ENCODE assay signal across 29 cellular contexts in the genomic region with DNA sequence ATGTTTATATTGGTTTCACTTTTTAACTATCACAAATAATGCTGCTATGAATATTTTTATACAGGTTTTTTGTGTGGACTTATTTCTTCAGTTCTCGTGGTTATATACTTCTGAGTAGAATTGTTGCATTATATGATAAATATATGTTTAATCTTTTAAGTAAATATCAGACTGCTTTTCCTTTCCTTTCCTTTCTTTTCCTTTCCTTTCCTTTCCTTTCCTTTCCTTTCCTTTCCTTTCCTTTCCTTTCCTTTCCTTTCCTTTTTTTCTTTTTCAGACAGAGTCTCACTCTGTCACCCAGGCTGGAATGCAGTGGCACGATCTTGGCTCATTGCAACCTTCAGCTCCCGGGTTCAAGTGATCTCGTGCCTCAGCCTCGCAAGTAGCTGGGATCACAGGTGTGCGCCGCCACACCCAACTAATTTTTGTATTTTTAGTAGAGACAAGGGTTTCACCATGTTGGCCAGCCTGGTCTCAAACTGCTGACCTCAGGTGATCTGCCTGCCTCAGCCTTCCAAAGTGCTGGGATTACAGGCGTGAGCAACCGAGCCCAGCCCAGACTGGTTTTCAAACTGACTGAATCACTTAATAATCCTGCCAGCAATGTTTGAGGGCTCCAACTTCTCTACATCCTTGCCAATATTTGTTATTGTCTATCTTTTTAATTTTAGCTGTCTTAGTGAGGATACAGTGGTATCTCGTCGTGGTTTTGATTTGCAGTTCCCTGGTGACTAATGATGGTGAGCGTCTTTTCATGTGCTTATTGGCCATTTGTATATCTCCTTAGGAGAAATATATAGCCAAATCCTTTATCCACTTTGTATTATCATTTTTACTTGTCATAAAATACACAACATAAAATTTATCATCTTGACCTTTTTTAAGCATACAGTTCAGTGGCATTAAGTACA. TPM values are rescaled to one million over a fixed set of nuclear protein-coding genes. Genes with fewer than 3 reads are reported as not detected.
DNase-seq lines count a peak whose midpoint lies in the region; ATAC-seq and TF ChIP-seq lines count a peak whose summit lies in the region.
"Had no signal": no experiment of that assay in that cellular context is flagged by ENCODE, and none has a peak within 500 bp of the region (broad histone marks: within the 10 kb centered on the region; RNA-seq: fewer than 3 reads in every experiment).

No MANE protein-coding gene starts in this region.

- in situ Hi-C loops in SK-MEL-5 (cut with HindIII; ENCODE audit: low pct_unique_long_range_greater_than_20kb, low sequenced_read_pairs): no loop called here

- no peak for TF ChIP-seq POLR2A in HCT116 (IDR thresholded peaks at IDR 0.05; ENCODE audit: borderline replicate concordance, extremely low read depth, insufficient read depth, insufficient read length)
- no peak for TF ChIP-seq POLR2A in testis (IDR thresholded peaks at IDR 0.05)

- H3K9ac ChIP-seq in HCT116 (ENCODE audit: low read length) (no peak overlapping the region), smooth muscle cell (ENCODE audit: low read depth) (no peak overlapping the region)

- no peaks in the 10 kb centered on the region for H3K36me3 ChIP-seq in HCT116 (ENCODE audit: control insufficient read depth in 1 of 2, insufficient read depth in 2 of 2, low read length in 2 of 2)
- H3K36me3 ChIP-seq in smooth muscle cell (ENCODE audit: low read depth): no peaks in the 10 kb centered on the region
- no peaks in the 10 kb centered on the region for H3K36me3 ChIP-seq in testis (ENCODE audit: low read depth, missing control alignments)
- H3K36me3 ChIP-seq: brain microvascular endothelial cell, ovary, stomach, upper lobe of right lung had no signal

- intact Hi-C loops in HCT116 (cut with micrococcal nuclease): no loop called here
- intact Hi-C loops in dendritic cell treated with granulocyte-macrophage colony-stimulating factor and Interleukin-4, amounts not matched to agents 40 ng/mL and 50 ng/mL, for 4 days (cut with micrococcal nuclease): no loop called here
- intact Hi-C loops in testis (cut with DNase I; ENCODE audit: low total_unique reads): no loop called here

- no peaks in the 10 kb centered on the region for H4K20me1 ChIP-seq in HCT116 (ENCODE audit: insufficient read depth)
- no peaks in the 10 kb centered on the region for H4K20me1 ChIP-seq in smooth muscle cell (ENCODE audit: low read depth)

- no peak for DNase-seq in HCT116 (ENCODE audit: low read depth, low spot score)
- peak; percentile 27 for DNase-seq in SK-MEL-5 (ENCODE audit: low read depth, low spot score)
- no peak for DNase-seq in smooth muscle cell (lab: John Stamatoyannopoulos, UW; ENCODE audit: unreplicated experiment)
- no peak for DNase-seq in iPS-NIHi7 (ENCODE audit: extremely low spot score)
- DNase-seq in testis: no peak
- DNase-seq in OCI-M2 (lab: John Stamatoyannopoulos, UW; ENCODE audit: unreplicated experiment): no peak
- DNase-seq: activated CD8-positive, alpha-beta T cell treated with anti-CD3 and anti-CD28 coated beads, Interleukin-2, amount 10 ng/mL, durations not matched to agents 7 days and 5 days; activated naive CD8-positive, alpha-beta T cell treated with anti-CD3 and anti-CD28 coated beads for 36 hours; activated T-cell treated with anti-CD3 and anti-CD28 coated beads, Interleukin-2, amount 50 U/mL, for 4 hours; AML-193; brain microvascular endothelial cell; dorsolateral prefrontal cortex; erythroblast; GDM1; glutamatergic neuron; naive B cell; NCI-H1694; NCI-H226; ovary; stimulated activated CD4-positive, alpha-beta T cell treated with anti-CD3 and anti-CD28 coated beads, Interleukin-2, amount 100 ng/mL, for 24 hours; stomach; upper lobe of right lung had no signal

- H3K36me3 Mint-ChIP-seq in dendritic cell treated with granulocyte-macrophage colony-stimulating factor and Interleukin-4, amounts not matched to agents 40 ng/mL and 50 ng/mL, for 4 days (ENCODE audit: low read depth): no peaks in the 10 kb centered on the region
- H3K36me3 Mint-ChIP-seq: activated naive CD8-positive, alpha-beta T cell treated with anti-CD3 and anti-CD28 coated beads for 36 hours; naive B cell; WTC11 had no signal

- H3K4me2 ChIP-seq in HCT116 (ENCODE audit: low read length): peak overlapping the region; percentile 72
- peak overlapping the region; percentile 27 for H3K4me2 ChIP-seq in smooth muscle cell

- H2AFZ ChIP-seq in HCT116 (ENCODE audit: low read depth, low read length, poor library complexity, severe bottlenecking): peak overlapping the region; percentile 65
- H2AFZ ChIP-seq in smooth muscle cell (ENCODE audit: low read depth): no peak overlapping the region

- no peaks in the 10 kb centered on the region for H3K27me3 ChIP-seq in HCT116 (ENCODE audit: insufficient read depth, low read length)
- H3K27me3 ChIP-seq in smooth muscle cell (ENCODE audit: low read depth): peaks cover 9% of the 10 kb centered on the region
- H3K27me3 ChIP-seq in testis: no peaks in the 10 kb centered on the region
- H3K27me3 ChIP-seq: brain microvascular endothelial cell, dorsolateral prefrontal cortex, ovary had no signal

- no peaks in the 10 kb centered on the region for H3F3A ChIP-seq in smooth muscle cell (ENCODE audit: low read depth)

- no peaks in the 10 kb centered on the region for H3K9me3 Mint-ChIP-seq in dendritic cell treated with granulocyte-macrophage colony-stimulating factor and Interleukin-4, amounts not matched to agents 40 ng/mL and 50 ng/mL, for 4 days
- H3K9me3 Mint-ChIP-seq: activated naive CD8-positive, alpha-beta T cell treated with anti-CD3 and anti-CD28 coated beads for 36 hours; activated T-cell treated with anti-CD3 and anti-CD28 coated beads, Interleukin-2, amount 50 U/mL, for 4 hours; T-helper 1 cell treated with Interleukin-12 subunit alpha and Interleukin-12 subunit beta and Interleukin-4 antibody, amounts not matched to agents 30 μg/mL and 1 μg/mL, for 36 hours had no signal

- H3K27ac Mint-ChIP-seq in dendritic cell treated with granulocyte-macrophage colony-stimulating factor and Interleukin-4, amounts not matched to agents 40 ng/mL and 50 ng/mL, for 4 days: peak overlapping the region; percentile 14
- H3K27ac Mint-ChIP-seq: activated CD8-positive, alpha-beta T cell treated with anti-CD3 and anti-CD28 coated beads, Interleukin-2, amount 10 ng/mL, durations not matched to agents 7 days and 5 days; activated naive CD8-positive, alpha-beta T cell treated with anti-CD3 and anti-CD28 coated beads for 36 hours; T-helper 1 cell treated with Interleukin-12 subunit alpha and Interleukin-12 subunit beta and Interleukin-4 antibody, amounts not matched to agents 30 μg/mL and 1 μg/mL, for 36 hours; WTC11 had no signal

- no peaks in the 10 kb centered on the region for H3K9me3 ChIP-seq in HCT116 (ENCODE audit: control insufficient read depth in 1 of 2, insufficient read depth in 1 of 2, low read depth in 1 of 2, low read length in 2 of 2)
- H3K9me3 ChIP-seq in smooth muscle cell (replicated peaks; ENCODE audit: low read depth): no peaks in the 10 kb centered on the region
- no peaks in the 10 kb centered on the region for H3K9me3 ChIP-seq in testis
- H3K9me3 ChIP-seq: ovary, upper lobe of right lung had no signal

- TF ChIP-seq RAD21 in HCT116 (IDR thresholded peaks at IDR 0.05; ENCODE audit: low read depth): no peak

- H3K9me2 ChIP-seq in HCT116 (ENCODE audit: insufficient read depth): no peaks in the 10 kb centered on the region

- H3K79me2 ChIP-seq in HCT116 (ENCODE audit: insufficient read depth, low read length) (no peaks in the 10 kb centered on the region), smooth muscle cell (ENCODE audit: low read depth) (no peaks in the 10 kb centered on the region)

- POLR2A ChIA-PET in HCT116 (lab: Charles Lee): no interaction called here

- CTCF ChIA-PET in HCT116 (lab: Charles Lee): no interaction called here

- H3K4me1 ChIP-seq in HCT116 (ENCODE audit: control insufficient read depth in 1 of 2, insufficient read depth in 2 of 2, low read length in 2 of 2): peaks cover 0 to 11% of the 10 kb centered on the region in 2 experiments; a peak in 2 of 4 replicates
- no peaks in the 10 kb centered on the region for H3K4me1 ChIP-seq in smooth muscle cell (ENCODE audit: low read depth)
- H3K4me1 ChIP-seq in testis: no peaks in the 10 kb centered on the region
- H3K4me1 ChIP-seq: upper lobe of right lung had no signal

- RAD21 ChIA-PET in HCT116 (lab: Charles Lee; ENCODE audit: low non-redundant PET in 1 of 2, low total read pairs in 2 of 2, uncharacterized antibody in 2 of 2, unreplicated experiment in 2 of 2): no interaction called here

- peaks cover 6% of the 10 kb centered on the region for H3K27me3 Mint-ChIP-seq in dendritic cell treated with granulocyte-macrophage colony-stimulating factor and Interleukin-4, amounts not matched to agents 40 ng/mL and 50 ng/mL, for 4 days

- H3K4me3 Mint-ChIP-seq in dendritic cell treated with granulocyte-macrophage colony-stimulating factor and Interleukin-4, amounts not matched to agents 40 ng/mL and 50 ng/mL, for 4 days: no peak overlapping the region
- H3K4me3 Mint-ChIP-seq: activated CD8-positive, alpha-beta T cell treated with anti-CD3 and anti-CD28 coated beads, Interleukin-2, amount 10 ng/mL, durations not matched to agents 7 days and 5 days; activated naive CD8-positive, alpha-beta T cell treated with anti-CD3 and anti-CD28 coated beads for 36 hours; activated T-cell treated with anti-CD3 and anti-CD28 coated beads, Interleukin-2, amount 50 U/mL, for 4 hours; T-helper 1 cell treated with Interleukin-12 subunit alpha and Interleukin-12 subunit beta and Interleukin-4 antibody, amounts not matched to agents 30 μg/mL and 1 μg/mL, for 36 hours; WTC11 had no signal

- peaks cover 13% of the 10 kb centered on the region for H3K4me1 Mint-ChIP-seq in dendritic cell treated with granulocyte-macrophage colony-stimulating factor and Interleukin-4, amounts not matched to agents 40 ng/mL and 50 ng/mL, for 4 days (ENCODE audit: low read depth)
- H3K4me1 Mint-ChIP-seq: WTC11 had no signal

- H3K27ac ChIP-seq in HCT116 (ENCODE audit: low read depth, low read length) (no peak overlapping the region), smooth muscle cell (ENCODE audit: low read depth) (no peak overlapping the region), testis (no peak overlapping the region)
- H3K27ac ChIP-seq: brain microvascular endothelial cell, ovary, stomach, upper lobe of right lung had no signal

- peak overlapping the region; percentile 8 to 42; a peak in 3 of 4 replicates for H3K4me3 ChIP-seq in HCT116 (replicated peaks in 1 of 2; ENCODE audit: low read depth in 1 of 2, low read length in 2 of 2)
- H3K4me3 ChIP-seq in smooth muscle cell: no peak overlapping the region
- no peak overlapping the region for H3K4me3 ChIP-seq in testis
- H3K4me3 ChIP-seq: dorsolateral prefrontal cortex, GM12878, ovary, stomach, upper lobe of right lung had no signal

- no TSS peak for BruUV-seq in HCT116 (replicated peaks; lab: Mats Ljungman, UMichigan)

- 79% methylated on average over 12 of the region's 12 CpGs for WGBS in smooth muscle cell (ENCODE audit: low lambda C conversion rate)
- 68 to 75% methylated on average over 12 of the region's 12 CpGs for WGBS in testis, 2 donors

- TF ChIP-seq CTCF in HCT116 (IDR thresholded peaks at IDR 0.05 in 2 of 3, conservative IDR thresholded peaks at IDR 0.05 in 1 of 3; ENCODE audit: borderline replicate concordance in 1 of 3, insufficient read depth in 1 of 3, low read depth in 2 of 3, low read length in 2 of 3): no peak
- TF ChIP-seq CTCF in smooth muscle cell (IDR thresholded peaks at IDR 0.05; ENCODE audit: borderline replicate concordance, insufficient read depth, poor library complexity, severe bottlenecking): no peak
- TF ChIP-seq CTCF in testis (IDR thresholded peaks at IDR 0.05): no peak

- ATAC-seq in HCT116: peak; percentile 77
- ATAC-seq: activated CD8-positive, alpha-beta T cell treated with anti-CD3 and anti-CD28 coated beads, Interleukin-2, amount 10 ng/mL, durations not matched to agents 7 days and 5 days; activated T-cell treated with anti-CD3 and anti-CD28 coated beads, Interleukin-2, amount 50 U/mL, for 4 hours; GM12878; Right ventricle myocardium inferior; sciatic nerve; upper lobe of right lung; WTC11 had no signal

RNA-seq across cellular contexts. Expression of gene HTR3B, which starts 21.9 kb away (rescaled TPM):
- total RNA-seq in HCT116 (2021; ENCODE audit: unreplicated experiment) (not detected), smooth muscle cell (not detected in 2 replicates), testis (1 to 10 TPM; 1.7 to 2.9 TPM)
- polyA plus RNA-seq in HCT116 (2012): not detected in 2 replicates
- total RNA-seq in SK-MEL-5 (2014; rRNA removed; shearing (Covaris generic)): 0.24 and 0.55 TPM in 2 replicates
- polyA plus RNA-seq in SK-MEL-5 (2015; cell fraction: cytosol; rRNA removed): 0.25 and 0.38 TPM in 2 replicates
- polyA plus RNA-seq in SK-MEL-5 (2015; cell fraction: nucleus; rRNA removed): 0.41 TPM in 1 of 2 replicates, not detected in the other
- polyA plus RNA-seq in smooth muscle cell (not detected in 2 replicates), testis (ENCODE audit: insufficient read depth, low read depth, low replicate concordance) (1.1 TPM)
- total RNA-seq: activated CD8-positive, alpha-beta T cell treated with anti-CD3 and anti-CD28 coated beads, Interleukin-2, amount 10 ng/mL, durations not matched to agents 7 days and 5 days; activated naive CD8-positive, alpha-beta T cell treated with anti-CD3 and anti-CD28 coated beads for 36 hours; activated T-cell treated with anti-CD3 and anti-CD28 coated beads, Interleukin-2, amount 50 U/mL, for 4 hours; GM12878; lower leg skin; ovary; Right ventricle myocardium inferior; sciatic nerve; upper lobe of right lung; WTC11 had no signal
- polyA plus RNA-seq: GM12878, ovary, stomach had no signal

RNA-seq across cellular contexts. Expression of gene HTR3A, which starts 48.4 kb away (rescaled TPM):
- total RNA-seq in HCT116 (2021; ENCODE audit: unreplicated experiment) (0.12 TPM), smooth muscle cell (not detected in 2 replicates), testis (under 1 TPM; 0.39 to 0.81 TPM)
- not detected in 2 replicates for polyA plus RNA-seq in HCT116 (2012)
- not detected in 2 replicates for total RNA-seq in SK-MEL-5 (2014; rRNA removed; shearing (Covaris generic))
- polyA plus RNA-seq in SK-MEL-5 (2015; cell fraction: cytosol; rRNA removed): not detected in 2 replicates
- not detected in 2 replicates for polyA plus RNA-seq in SK-MEL-5 (2015; cell fraction: nucleus; rRNA removed)
- polyA plus RNA-seq in smooth muscle cell (not detected in 2 replicates), testis (ENCODE audit: insufficient read depth, low read depth, low replicate concordance) (0.29 TPM)
- total RNA-seq: activated CD8-positive, alpha-beta T cell treated with anti-CD3 and anti-CD28 coated beads, Interleukin-2, amount 10 ng/mL, durations not matched to agents 7 days and 5 days; activated naive CD8-positive, alpha-beta T cell treated with anti-CD3 and anti-CD28 coated beads for 36 hours; activated T-cell treated with anti-CD3 and anti-CD28 coated beads, Interleukin-2, amount 50 U/mL, for 4 hours; GM12878; ovary; Right ventricle myocardium inferior; sciatic nerve; upper lobe of right lung had no signal
- polyA plus RNA-seq: GM12878, ovary had no signal

RNA-seq across cellular contexts. Expression of gene USP28, which starts 51.2 kb away (rescaled TPM):
- total RNA-seq in HCT116 (2021; ENCODE audit: unreplicated experiment): 23.5 TPM
- 9.7 and 14.0 TPM in 2 replicates for polyA plus RNA-seq in HCT116 (2012)
- total RNA-seq in SK-MEL-5 (2014; rRNA removed; shearing (Covaris generic)): 26.0 and 34.7 TPM in 2 replicates
- 27.1 and 28.3 TPM in 2 replicates for polyA plus RNA-seq in SK-MEL-5 (2015; cell fraction: cytosol; rRNA removed)
- 30.7 and 36.5 TPM in 2 replicates for polyA plus RNA-seq in SK-MEL-5 (2015; cell fraction: nucleus; rRNA removed)
- total RNA-seq in smooth muscle cell: 50.5 and 57.5 TPM in 2 replicates
- 15.9 and 18.6 TPM in 2 replicates for polyA plus RNA-seq in smooth muscle cell
- total RNA-seq in testis: 10 to 100 TPM; 36.6 to 39.9 TPM
- 23.2 TPM for polyA plus RNA-seq in testis (ENCODE audit: insufficient read depth, low read depth, low replicate concordance)

Comparison
In these comparisons a context has a peak if more than half of its experiments do, and no peak if none do; other contexts are left out.
1. H3K4me3 ChIP-seq: peak in HCT116 (2 of 2); none in smooth muscle cell (single experiment) and testis (0 of 2).